19 cellular contexts compared by ENCODE assay signal in the genomic region with DNA sequence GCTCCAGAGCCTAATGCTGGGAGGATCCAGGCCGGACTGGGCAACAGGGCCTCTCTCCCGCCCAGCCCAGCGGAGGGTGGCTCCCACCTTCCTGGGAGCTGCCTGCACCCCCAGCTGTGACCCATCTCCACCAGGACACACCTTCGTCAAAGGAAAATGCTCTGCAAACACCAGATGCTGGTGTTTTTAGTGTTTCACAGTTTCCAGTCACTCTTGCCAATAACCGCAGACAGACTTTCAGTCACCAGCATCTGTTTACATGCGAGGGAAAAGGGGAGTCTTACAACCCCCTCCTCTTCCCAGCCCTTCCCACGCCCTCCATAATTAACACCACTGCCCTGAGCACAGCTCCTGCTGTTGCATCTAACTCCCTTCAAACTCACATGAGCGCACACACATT. TPM values are rescaled to one million over a fixed set of nuclear protein-coding genes. Genes with fewer than 3 reads are reported as not detected.
DNase-seq lines count a peak whose midpoint lies in the region; ATAC-seq and TF ChIP-seq lines count a peak whose summit lies in the region.
"Had no signal": no experiment of that assay in that cellular context is flagged by ENCODE, and none has a peak within 500 bp of the region (broad histone marks: within the 10 kb centered on the region; RNA-seq: fewer than 3 reads in every experiment).

No MANE protein-coding gene starts in this region.

- H3K9me3 ChIP-seq in fibroblast of lung (ENCODE audit: control insufficient read depth, insufficient read depth, low read depth, low read length) (no peaks in the 10 kb centered on the region), Caco-2 (no peaks in the 10 kb centered on the region)
- H3K9me3 ChIP-seq in CD8-positive, alpha-beta T cell (ENCODE audit: low read length) = no peaks in the 10 kb centered on the region
- H3K9me3 ChIP-seq: colonic mucosa, heart left ventricle had no signal

- H3K36me3 ChIP-seq in fibroblast of lung (ENCODE audit: control insufficient read depth, insufficient read depth, low read length) = peaks cover 5% of the 10 kb centered on the region
- H3K36me3 ChIP-seq in CD8-positive, alpha-beta T cell (ENCODE audit: insufficient read depth, low read length) = peaks cover 41% of the 10 kb centered on the region
- peaks cover 3% of the 10 kb centered on the region for H3K36me3 ChIP-seq in Caco-2 (ENCODE audit: control insufficient read depth, insufficient read depth, low read length)
- H3K36me3 ChIP-seq: colonic mucosa had no signal

- CTCF ChIA-PET in CD8-positive, alpha-beta T cell (lab: Charles Lee) = no interaction called here
- CTCF ChIA-PET in Caco-2 (lab: Charles Lee) = no interaction called here

- H3K4me1 Mint-ChIP-seq in activated naive CD8-positive, alpha-beta T cell treated with anti-CD3 and anti-CD28 coated beads, Interleukin-2, amount 10 ng/mL, durations not matched to agents 7 days and 5 days = peaks cover 2% of the 10 kb centered on the region
- H3K4me1 Mint-ChIP-seq in activated naive CD8-positive, alpha-beta T cell treated with anti-CD3 and anti-CD28 coated beads, Interleukin-2, amount 50 U/mL, for 24 hours = peaks cover 10% of the 10 kb centered on the region
- peaks cover 3% of the 10 kb centered on the region for H3K4me1 Mint-ChIP-seq in activated T-helper 1 cell treated with anti-CD3 and anti-CD28 coated beads, Interleukin-12 subunit alpha, Interleukin-12 subunit beta, Interleukin-2, Interleukin-4 antibody, amounts not matched to agents 30 ng/mL and 10 ng/mL and 1 ng/mL, durations not matched to agents 14 hours and 24 hours and 36 hours (ENCODE audit: low read depth)
- H3K4me1 Mint-ChIP-seq in CD8-positive, alpha-beta T cell (ENCODE audit: low read depth) = peaks cover 14% of the 10 kb centered on the region
- no peaks in the 10 kb centered on the region for H3K4me1 Mint-ChIP-seq in Caco-2 (ENCODE audit: low read depth, unreplicated experiment)
- H3K4me1 Mint-ChIP-seq: neural crest cell had no signal

- no peaks in the 10 kb centered on the region for H4K20me1 ChIP-seq in fibroblast of lung (ENCODE audit: control insufficient read depth, extremely low read depth, insufficient read depth, low read length)

- peak overlapping the region; percentile 15 for H3K4me3 Mint-ChIP-seq in activated naive CD8-positive, alpha-beta T cell treated with anti-CD3 and anti-CD28 coated beads, Interleukin-2, amount 10 ng/mL, durations not matched to agents 7 days and 5 days
- H3K4me3 Mint-ChIP-seq in activated naive CD8-positive, alpha-beta T cell treated with anti-CD3 and anti-CD28 coated beads, Interleukin-2, amount 50 U/mL, for 24 hours = no peak overlapping the region
- H3K4me3 Mint-ChIP-seq in activated T-helper 1 cell treated with anti-CD3 and anti-CD28 coated beads, Interleukin-12 subunit alpha, Interleukin-12 subunit beta, Interleukin-2, Interleukin-4 antibody, amounts not matched to agents 30 ng/mL and 10 ng/mL and 1 ng/mL, durations not matched to agents 14 hours and 24 hours and 36 hours = no peak overlapping the region
- H3K4me3 Mint-ChIP-seq in CD8-positive, alpha-beta T cell = no peak overlapping the region
- no peak overlapping the region for H3K4me3 Mint-ChIP-seq in Caco-2 (ENCODE audit: unreplicated experiment)
- H3K4me3 Mint-ChIP-seq: activated T-cell treated with anti-CD3 and anti-CD28 coated beads, Interleukin-2, amount 50 U/mL, for 4 hours; H9; neural crest cell had no signal

- H3K4me3 ChIP-seq in fibroblast of lung (replicated peaks in 1 of 4; ENCODE audit: control extremely low read depth in 1 of 4, insufficient read depth in 1 of 4, low read depth in 3 of 4, low read length in 4 of 4) (no peak overlapping the region), Caco-2 (ENCODE audit: low read depth, low read length) (no peak overlapping the region)
- H3K4me3 ChIP-seq in CD8-positive, alpha-beta T cell (ENCODE audit: low read depth, low read length) = no peak overlapping the region
- H3K4me3 ChIP-seq: colonic mucosa, heart left ventricle, SK-N-MC had no signal

- H3K9me3 Mint-ChIP-seq in activated naive CD8-positive, alpha-beta T cell treated with anti-CD3 and anti-CD28 coated beads, Interleukin-2, amount 10 ng/mL, durations not matched to agents 7 days and 5 days = no peaks in the 10 kb centered on the region
- H3K9me3 Mint-ChIP-seq in activated naive CD8-positive, alpha-beta T cell treated with anti-CD3 and anti-CD28 coated beads, Interleukin-2, amount 50 U/mL, for 24 hours = no peaks in the 10 kb centered on the region
- no peaks in the 10 kb centered on the region for H3K9me3 Mint-ChIP-seq in activated T-helper 1 cell treated with anti-CD3 and anti-CD28 coated beads, Interleukin-12 subunit alpha, Interleukin-12 subunit beta, Interleukin-2, Interleukin-4 antibody, amounts not matched to agents 30 ng/mL and 10 ng/mL and 1 ng/mL, durations not matched to agents 14 hours and 24 hours and 36 hours
- no peaks in the 10 kb centered on the region for H3K9me3 Mint-ChIP-seq in CD8-positive, alpha-beta T cell
- H3K9me3 Mint-ChIP-seq in Caco-2 (ENCODE audit: unreplicated experiment) = no peaks in the 10 kb centered on the region
- H3K9me3 Mint-ChIP-seq: activated T-cell treated with anti-CD3 and anti-CD28 coated beads, Interleukin-2, amount 50 U/mL, for 4 hours; neural crest cell had no signal

- TF ChIP-seq CTCF in fibroblast of lung (conservative IDR thresholded peaks at IDR 0.05 in 1 of 2, IDR thresholded peaks at IDR 0.05 in 1 of 2; ENCODE audit: low read depth in 1 of 2, low read length in 2 of 2) = no peak
- no peak for TF ChIP-seq CTCF in CD8-positive, alpha-beta T cell (IDR thresholded peaks at IDR 0.05)
- TF ChIP-seq CTCF in Caco-2 (IDR thresholded peaks at IDR 0.05; ENCODE audit: insufficient read depth in 1 of 2, low read depth in 1 of 2, low read length in 1 of 2, severe bottlenecking in 1 of 2, unreplicated experiment in 1 of 2) = no peak

- H3K79me2 ChIP-seq in fibroblast of lung (ENCODE audit: control insufficient read depth, insufficient read depth, low read length) = no peaks in the 10 kb centered on the region

- H3K27me3 Mint-ChIP-seq in activated naive CD8-positive, alpha-beta T cell treated with anti-CD3 and anti-CD28 coated beads, Interleukin-2, amount 10 ng/mL, durations not matched to agents 7 days and 5 days = no peaks in the 10 kb centered on the region
- no peaks in the 10 kb centered on the region for H3K27me3 Mint-ChIP-seq in activated naive CD8-positive, alpha-beta T cell treated with anti-CD3 and anti-CD28 coated beads, Interleukin-2, amount 50 U/mL, for 24 hours
- H3K27me3 Mint-ChIP-seq in activated T-helper 1 cell treated with anti-CD3 and anti-CD28 coated beads, Interleukin-12 subunit alpha, Interleukin-12 subunit beta, Interleukin-2, Interleukin-4 antibody, amounts not matched to agents 30 ng/mL and 10 ng/mL and 1 ng/mL, durations not matched to agents 14 hours and 24 hours and 36 hours (ENCODE audit: insufficient read depth) = no peaks in the 10 kb centered on the region
- H3K27me3 Mint-ChIP-seq in CD8-positive, alpha-beta T cell (ENCODE audit: low read depth) = no peaks in the 10 kb centered on the region
- H3K27me3 Mint-ChIP-seq in Caco-2 (ENCODE audit: insufficient read depth, unreplicated experiment) = no peaks in the 10 kb centered on the region

- no peak for ATAC-seq in activated naive CD8-positive, alpha-beta T cell treated with anti-CD3 and anti-CD28 coated beads, Interleukin-2, amount 10 ng/mL, durations not matched to agents 7 days and 5 days (ENCODE audit: low read depth)
- no peak for ATAC-seq in activated naive CD8-positive, alpha-beta T cell treated with anti-CD3 and anti-CD28 coated beads, Interleukin-2, amount 50 U/mL, for 24 hours
- ATAC-seq in CD8-positive, alpha-beta T cell = no peak
- ATAC-seq: activated T-cell treated with anti-CD3 and anti-CD28 coated beads, Interleukin-2, amount 50 U/mL, for 4 hours had no signal

- peaks cover 5% of the 10 kb centered on the region for H3K4me1 ChIP-seq in fibroblast of lung (ENCODE audit: control insufficient read depth, extremely low read depth, insufficient read depth, low read length)
- no peaks in the 10 kb centered on the region for H3K4me1 ChIP-seq in CD8-positive, alpha-beta T cell (ENCODE audit: insufficient read depth, low read length)
- H3K4me1 ChIP-seq in Caco-2 = no peaks in the 10 kb centered on the region
- H3K4me1 ChIP-seq: colonic mucosa had no signal

- H3K9ac ChIP-seq in fibroblast of lung (ENCODE audit: insufficient read depth, low read length) = no peak overlapping the region

- BruUV-seq in Caco-2 (replicated peaks; lab: Mats Ljungman, UMichigan) = no TSS peak

- H3K4me2 ChIP-seq in fibroblast of lung (ENCODE audit: extremely low read depth, insufficient read depth, low read length) = no peak overlapping the region

- DNase-seq in activated naive CD8-positive, alpha-beta T cell treated with anti-CD3 and anti-CD28 coated beads, Interleukin-2, amount 10 ng/mL, durations not matched to agents 7 days and 5 days = no peak
- DNase-seq in activated naive CD8-positive, alpha-beta T cell treated with anti-CD3 and anti-CD28 coated beads, Interleukin-2, amount 50 U/mL, for 24 hours = no peak
- no peak for DNase-seq in activated T-helper 1 cell treated with anti-CD3 and anti-CD28 coated beads, Interleukin-12 subunit alpha, Interleukin-12 subunit beta, Interleukin-2, Interleukin-4 antibody, amounts not matched to agents 30 ng/mL and 10 ng/mL and 1 ng/mL, durations not matched to agents 14 hours and 24 hours and 36 hours (ENCODE audit: low spot score)
- peak; percentile 38 to 92 for DNase-seq in fibroblast of lung (ENCODE audit: low read depth in 2 of 2)
- peak; percentile 19 for DNase-seq in stromal cell of bone marrow (ENCODE audit: low read depth)
- DNase-seq in T-helper 2 cell = no peak
- no peak for DNase-seq in CD8-positive, alpha-beta T cell
- no peak for DNase-seq in Caco-2
- DNase-seq: activated CD4-positive, alpha-beta T cell treated with anti-CD3 and anti-CD28 coated beads for 4 hours; activated T-cell treated with anti-CD3 and anti-CD28 coated beads, Interleukin-2, amount 50 U/mL, for 4 hours; colonic mucosa; H9; mesendoderm; NCI-H146; NCI-H510A treated with DMSO at 0.1 percent for 48 hours; T1000 had no signal

- H3K27ac ChIP-seq in fibroblast of lung (ENCODE audit: insufficient read depth, low read length) = no peak overlapping the region
- no peak overlapping the region for H3K27ac ChIP-seq in CD8-positive, alpha-beta T cell (ENCODE audit: low read depth, low read length)
- H3K27ac ChIP-seq: colonic mucosa, SK-N-MC had no signal

- no peak overlapping the region for H2AFZ ChIP-seq in fibroblast of lung (ENCODE audit: low read length)

- peaks cover 13% of the 10 kb centered on the region for H3K36me3 Mint-ChIP-seq in activated naive CD8-positive, alpha-beta T cell treated with anti-CD3 and anti-CD28 coated beads, Interleukin-2, amount 10 ng/mL, durations not matched to agents 7 days and 5 days
- H3K36me3 Mint-ChIP-seq in activated naive CD8-positive, alpha-beta T cell treated with anti-CD3 and anti-CD28 coated beads, Interleukin-2, amount 50 U/mL, for 24 hours (ENCODE audit: low read depth) = peaks cover 38% of the 10 kb centered on the region
- peaks cover 19% of the 10 kb centered on the region for H3K36me3 Mint-ChIP-seq in activated T-helper 1 cell treated with anti-CD3 and anti-CD28 coated beads, Interleukin-12 subunit alpha, Interleukin-12 subunit beta, Interleukin-2, Interleukin-4 antibody, amounts not matched to agents 30 ng/mL and 10 ng/mL and 1 ng/mL, durations not matched to agents 14 hours and 24 hours and 36 hours (ENCODE audit: low read depth)
- H3K36me3 Mint-ChIP-seq in CD8-positive, alpha-beta T cell = peaks cover 49% of the 10 kb centered on the region
- peaks cover 38% of the 10 kb centered on the region for H3K36me3 Mint-ChIP-seq in Caco-2 (ENCODE audit: insufficient read depth, unreplicated experiment)

- intact Hi-C loops in activated T-helper 1 cell treated with anti-CD3 and anti-CD28 coated beads, Interleukin-12 subunit alpha, Interleukin-12 subunit beta, Interleukin-2, Interleukin-4 antibody, amounts not matched to agents 30 ng/mL and 10 ng/mL and 1 ng/mL, durations not matched to agents 14 hours and 24 hours and 36 hours (cut with micrococcal nuclease) = no loop called here
- intact Hi-C loops in CD8-positive, alpha-beta T cell (cut with DNase I, micrococcal nuclease) = no loop called here
- intact Hi-C loops in Caco-2 (cut with micrococcal nuclease; ENCODE audit: unreplicated experiment) = no loop called here

- H3K27me3 ChIP-seq in fibroblast of lung (ENCODE audit: control insufficient read depth, insufficient read depth, low read length) (no peaks in the 10 kb centered on the region), Caco-2 (replicated peaks; ENCODE audit: control insufficient read depth, insufficient read depth, low read length) (no peaks in the 10 kb centered on the region)
- H3K27me3 ChIP-seq in CD8-positive, alpha-beta T cell (ENCODE audit: insufficient read depth, low read length) = no peaks in the 10 kb centered on the region
- H3K27me3 ChIP-seq: colonic mucosa, heart left ventricle had no signal

- POLR2A ChIA-PET in activated naive CD8-positive, alpha-beta T cell treated with anti-CD3 and anti-CD28 coated beads, Interleukin-2, amount 10 ng/mL, durations not matched to agents 7 days and 5 days (lab: Charles Lee) = no interaction called here
- POLR2A ChIA-PET in CD8-positive, alpha-beta T cell (lab: Charles Lee) = no interaction called here
- POLR2A ChIA-PET in Caco-2 (lab: Charles Lee) = no interaction called here

- H3K27ac Mint-ChIP-seq in activated naive CD8-positive, alpha-beta T cell treated with anti-CD3 and anti-CD28 coated beads, Interleukin-2, amount 10 ng/mL, durations not matched to agents 7 days and 5 days = peak overlapping the region; percentile 50
- H3K27ac Mint-ChIP-seq in activated naive CD8-positive, alpha-beta T cell treated with anti-CD3 and anti-CD28 coated beads, Interleukin-2, amount 50 U/mL, for 24 hours = no peak overlapping the region
- H3K27ac Mint-ChIP-seq in activated T-helper 1 cell treated with anti-CD3 and anti-CD28 coated beads, Interleukin-12 subunit alpha, Interleukin-12 subunit beta, Interleukin-2, Interleukin-4 antibody, amounts not matched to agents 30 ng/mL and 10 ng/mL and 1 ng/mL, durations not matched to agents 14 hours and 24 hours and 36 hours = peak overlapping the region; percentile 1
- no peak overlapping the region for H3K27ac Mint-ChIP-seq in CD8-positive, alpha-beta T cell
- H3K27ac Mint-ChIP-seq in Caco-2 (ENCODE audit: unreplicated experiment) = no peak overlapping the region

RNA-seq across cellular contexts. Expression of a gene that starts 25.3 kb away (rescaled TPM):
- total RNA-seq in activated naive CD8-positive, alpha-beta T cell treated with anti-CD3 and anti-CD28 coated beads, Interleukin-2, amount 10 ng/mL, durations not matched to agents 7 days and 5 days = 100 to 1,000 TPM in 1 of 2 experiments, 10 to 100 TPM in 1; 99.4 to 105 TPM
- 85.6 and 93.7 TPM in 2 replicates for total RNA-seq in activated T-helper 1 cell treated with anti-CD3 and anti-CD28 coated beads, Interleukin-12 subunit alpha, Interleukin-12 subunit beta, Interleukin-2, Interleukin-4 antibody, amounts not matched to agents 30 ng/mL and 10 ng/mL and 1 ng/mL, durations not matched to agents 14 hours and 24 hours and 36 hours
- total RNA-seq in fibroblast of lung (17.8 and 18.5 TPM in 2 replicates), Caco-2 (2022) (116 and 117 TPM in 2 replicates)
- 7.3 and 13.8 TPM in 2 replicates for polyA plus RNA-seq in fibroblast of lung
- 9.1 and 19.0 TPM in 2 replicates for polyA plus RNA-seq in fibroblast of lung (2012)
- 4.7 and 11.3 TPM in 2 replicates for polyA minus RNA-seq in fibroblast of lung (ENCODE audit: low replicate concordance)
- 10 to 100 TPM; 74.0 to 81.6 TPM for total RNA-seq in CD8-positive, alpha-beta T cell

Comparison
In these comparisons a context has a peak if more than half of its experiments do, and no peak if none do; other contexts are left out.
1. H3K27ac Mint-ChIP-seq: peak in activated naive CD8-positive, alpha-beta T cell treated with anti-CD3 and anti-CD28 coated beads, Interleukin-2, amount 10 ng/mL, durations not matched to agents 7 days and 5 days (single experiment) and activated T-helper 1 cell treated with anti-CD3 and anti-CD28 coated beads, Interleukin-12 subunit alpha, Interleukin-12 subunit beta, Interleukin-2, Interleukin-4 antibody, amounts not matched to agents 30 ng/mL and 10 ng/mL and 1 ng/mL, durations not matched to agents 14 hours and 24 hours and 36 hours (single experiment); none in activated naive CD8-positive, alpha-beta T cell treated with anti-CD3 and anti-CD28 coated beads, Interleukin-2, amount 50 U/mL, for 24 hours (single experiment), CD8-positive, alpha-beta T cell (single experiment) and Caco-2 (single experiment).
2. DNase-seq: peak in fibroblast of lung (2 of 2) and stromal cell of bone marrow (single experiment); none in activated naive CD8-positive, alpha-beta T cell treated with anti-CD3 and anti-CD28 coated beads, Interleukin-2, amount 10 ng/mL, durations not matched to agents 7 days and 5 days (single experiment), activated naive CD8-positive, alpha-beta T cell treated with anti-CD3 and anti-CD28 coated beads, Interleukin-2, amount 50 U/mL, for 24 hours (single experiment), activated T-helper 1 cell treated with anti-CD3 and anti-CD28 coated beads, Interleukin-12 subunit alpha, Interleukin-12 subunit beta, Interleukin-2, Interleukin-4 antibody, amounts not matched to agents 30 ng/mL and 10 ng/mL and 1 ng/mL, durations not matched to agents 14 hours and 24 hours and 36 hours (single experiment), T-helper 2 cell (0 of 5), CD8-positive, alpha-beta T cell (0 of 7) and Caco-2 (0 of 2).